1 cellular context compared by ENCODE assay signal in genomic region chr2:239086325-239087020, GRCh38.
TF ChIP-seq lines count a peak whose summit lies in the region.

No MANE protein-coding gene starts in this region.

TF ChIP-seq in K562, 482 proteins besides CTCF, POLR2A, EP300 and RAD21 (continued from another document and continues in another):
- no peak for TF ChIP-seq SREBF2 (CRISPR knock-in tag; IDR thresholded peaks at IDR 0.05)
- no peak for TF ChIP-seq POLR2H (tag; IDR thresholded peaks at IDR 0.05; ENCODE audit: low read depth)
- 0 out of 2 replicates have a peak, but pooled peaks have one; percentile 26 for TF ChIP-seq LEF1 (IDR thresholded peaks at IDR 0.05)
- TF ChIP-seq ZNF134 (CRISPR knock-in tag; conservative IDR thresholded peaks at IDR 0.05) = no peak
- no peak for TF ChIP-seq SMAD1 (IDR thresholded peaks at IDR 0.05; ENCODE audit: low read depth, low read length, partially characterized antibody)
- no peak for TF ChIP-seq THRA (IDR thresholded peaks at IDR 0.05)
- no peak for TF ChIP-seq MEF2A (IDR thresholded peaks at IDR 0.05; ENCODE audit: control insufficient read depth, low read depth, low read length)
- TF ChIP-seq PRPF4 (IDR thresholded peaks at IDR 0.05; ENCODE audit: insufficient read depth, low read depth, low read length, poor library complexity, severe bottlenecking) = no peak
- TF ChIP-seq FOS (IDR thresholded peaks at IDR 0.05; ENCODE audit: extremely low read depth, insufficient read length) = no peak
- no peak for TF ChIP-seq RBM39 (optimal IDR thresholded peaks at IDR 0.05; ENCODE audit: low read depth, low read length)
- TF ChIP-seq ARID1B (IDR thresholded peaks at IDR 0.05) = peak; percentile 62
- 0 out of 2 replicates have a peak, but pooled peaks have one; percentile 10 for TF ChIP-seq ESRRA (IDR thresholded peaks at IDR 0.05; ENCODE audit: borderline replicate concordance, low read depth)
- TF ChIP-seq COPS2 (conservative IDR thresholded peaks at IDR 0.05) = no peak
- no peak for TF ChIP-seq KAT7 (CRISPR knock-in tag; IDR thresholded peaks at IDR 0.05; ENCODE audit: borderline replicate concordance)
- no peak for TF ChIP-seq NR2C1 (IDR thresholded peaks at IDR 0.05)
- TF ChIP-seq NR2C1 (tag; IDR thresholded peaks at IDR 0.05) = no peak
- no peak; the same call in none of the 2 replicates for TF ChIP-seq KLF16 (IDR thresholded peaks at IDR 0.05)
- TF ChIP-seq SREBF1 (IDR thresholded peaks at IDR 0.05; ENCODE audit: borderline replicate concordance, low read depth, low read length) = no peak
- no peak for TF ChIP-seq ZNF324 (CRISPR knock-in tag; IDR thresholded peaks at IDR 0.05)
- no peak for TF ChIP-seq PTTG1 (tag; IDR thresholded peaks at IDR 0.05; ENCODE audit: low read depth)
- peak; percentile 64 for TF ChIP-seq ZNF24 (IDR thresholded peaks at IDR 0.05)
- TF ChIP-seq NELFE (IDR thresholded peaks at IDR 0.05; ENCODE audit: insufficient read depth, insufficient read length) = no peak
- TF ChIP-seq ZBTB1 (CRISPR knock-in tag; IDR thresholded peaks at IDR 0.05; ENCODE audit: borderline replicate concordance, low read depth) = no peak
- TF ChIP-seq ZKSCAN1 (IDR thresholded peaks at IDR 0.05; ENCODE audit: low read depth, low read length) = no peak
- TF ChIP-seq MLLT1 (IDR thresholded peaks at IDR 0.05) = no peak
- TF ChIP-seq PATZ1 (CRISPR knock-in tag; IDR thresholded peaks at IDR 0.05; ENCODE audit: borderline replicate concordance) = no peak
- TF ChIP-seq CCNT2 (IDR thresholded peaks at IDR 0.05; ENCODE audit: borderline replicate concordance, extremely low read depth, insufficient read length, low read depth, low read length) = no peak
- no peak for TF ChIP-seq ARNT (IDR thresholded peaks at IDR 0.05)
- TF ChIP-seq ELF4 (CRISPR knock-in tag; IDR thresholded peaks at IDR 0.05) = no peak
- TF ChIP-seq ZNF57 (CRISPR knock-in tag; IDR thresholded peaks at IDR 0.05) = no peak
- TF ChIP-seq ZNF282 (CRISPR knock-in tag; IDR thresholded peaks at IDR 0.05) = no peak
- no peak for TF ChIP-seq GTF2A2 (tag; IDR thresholded peaks at IDR 0.05)
- no peak for TF ChIP-seq SRSF9 (IDR thresholded peaks at IDR 0.05; ENCODE audit: borderline replicate concordance, low read depth, low read length)
- no peak for TF ChIP-seq ZBTB7A (IDR thresholded peaks at IDR 0.05; ENCODE audit: borderline replicate concordance, control insufficient read depth, low read depth, low read length)
- no peak for TF ChIP-seq PTBP1 (IDR thresholded peaks at IDR 0.05; ENCODE audit: low read depth, low read length)
- TF ChIP-seq ESRRB (CRISPR knock-in tag; IDR thresholded peaks at IDR 0.05; ENCODE audit: borderline replicate concordance) = no peak
- 0 out of 2 replicates have a peak, but pooled peaks have one; percentile 37 for TF ChIP-seq CREM (IDR thresholded peaks at IDR 0.05; ENCODE audit: low read depth)
- no peak for TF ChIP-seq RBM25 (IDR thresholded peaks at IDR 0.05; ENCODE audit: low read depth, low read length, severe bottlenecking)
- TF ChIP-seq NCOA1 (IDR thresholded peaks at IDR 0.05; ENCODE audit: low read depth) = no peak
- no peak for TF ChIP-seq HDAC1 (IDR thresholded peaks at IDR 0.05)
- TF ChIP-seq MYC (IDR thresholded peaks at IDR 0.05; ENCODE audit: low read depth, low read length) = no peak
- TF ChIP-seq MYC (CRISPR knock-in tag; IDR thresholded peaks at IDR 0.05; ENCODE audit: borderline replicate concordance, low read depth) = no peak
- TF ChIP-seq MEIS2 (IDR thresholded peaks at IDR 0.05; ENCODE audit: partially characterized antibody) = no peak
- TF ChIP-seq ZBTB40 (IDR thresholded peaks at IDR 0.05) = 0 out of 2 replicates have a peak, but pooled peaks have one; percentile 19
- no peak for TF ChIP-seq ZBTB40 (CRISPR knock-in tag; IDR thresholded peaks at IDR 0.05)
- no peak for TF ChIP-seq POLR3G (IDR thresholded peaks at IDR 0.05; ENCODE audit: extremely low read depth, insufficient read length, insufficient replicate concordance)
- no peak for TF ChIP-seq MBD1 (CRISPR knock-in tag; IDR thresholded peaks at IDR 0.05)
- TF ChIP-seq RERE (CRISPR knock-in tag; IDR thresholded peaks at IDR 0.05; ENCODE audit: borderline replicate concordance) = no peak
